8 cellular contexts compared by ENCODE assay signal in the genomic region with DNA sequence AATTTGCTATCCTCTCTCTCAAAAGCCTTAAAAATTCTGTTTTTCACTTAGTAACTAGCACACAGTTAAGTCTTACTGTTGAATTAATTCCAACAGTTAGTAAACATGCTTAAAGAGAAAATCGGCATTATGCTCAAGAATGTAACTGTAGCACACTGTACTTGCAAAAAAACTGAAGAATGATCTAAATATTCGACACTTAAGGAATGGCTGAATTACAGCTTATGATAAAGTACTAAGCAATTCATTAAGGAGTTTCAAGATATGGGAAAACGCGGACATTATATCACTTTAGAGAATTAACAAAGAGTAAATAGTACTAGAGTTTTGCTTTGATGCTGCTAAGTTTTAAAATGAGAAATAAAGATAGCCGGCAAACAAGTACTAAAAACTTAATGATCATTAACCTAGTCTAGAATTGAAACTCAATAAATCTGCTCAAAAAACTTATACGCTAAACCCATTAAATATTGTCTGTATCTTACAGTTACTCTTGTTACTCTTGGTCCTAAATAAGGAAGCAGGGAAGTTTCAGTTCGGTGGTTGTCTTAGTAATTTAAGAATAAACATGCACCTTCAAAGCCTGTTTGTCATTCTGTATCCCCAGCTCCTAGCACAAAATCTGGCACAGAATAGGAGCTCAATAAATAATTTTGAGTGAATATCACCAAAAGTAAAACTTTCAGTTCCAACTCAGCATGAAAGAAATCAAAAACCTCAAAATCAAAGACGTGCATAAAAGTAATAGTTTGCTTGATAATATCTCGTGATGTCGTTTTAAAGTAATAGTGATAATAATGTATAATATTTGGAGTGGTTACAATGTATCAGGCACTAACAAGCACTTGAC. TPM values are rescaled to one million over a fixed set of nuclear protein-coding genes. Genes with fewer than 3 reads are reported as not detected.
A peak's percentile ranks its signal among the peaks of the same experiment; 100 is the strongest.
DNase-seq lines count a peak whose midpoint lies in the region; TF ChIP-seq lines count a peak whose summit lies in the region.

No MANE protein-coding gene starts in this region.

- H3K4me3 ChIP-seq in BE2C (ENCODE audit: low read depth, low read length): peak overlapping the region; percentile 88
- H3K4me3 ChIP-seq in kidney epithelial cell (ENCODE audit: low read depth, low read length): peak overlapping the region; percentile 78
- peak overlapping the region; percentile 86 for H3K4me3 ChIP-seq in suprapubic skin

- H3K36me3 Mint-ChIP-seq in activated naive CD8-positive, alpha-beta T cell treated with anti-CD3 and anti-CD28 coated beads for 36 hours: peaks cover 9% of the 10 kb centered on the region

- H3K4me1 ChIP-seq in BE2C (peaks cover 4% of the 10 kb centered on the region; the same call in 1 of the 2 replicates), suprapubic skin (peaks cover 27% of the 10 kb centered on the region)

- peak overlapping the region; percentile 92 for H3K27ac Mint-ChIP-seq in activated naive CD8-positive, alpha-beta T cell treated with anti-CD3 and anti-CD28 coated beads for 36 hours

- no peaks in the 10 kb centered on the region for H3K27me3 Mint-ChIP-seq in activated naive CD8-positive, alpha-beta T cell treated with anti-CD3 and anti-CD28 coated beads for 36 hours

- H3K9me3 Mint-ChIP-seq in activated naive CD8-positive, alpha-beta T cell treated with anti-CD3 and anti-CD28 coated beads for 36 hours: no peaks in the 10 kb centered on the region

- 19% methylated on average over 10 of the region's 10 CpGs for WGBS in suprapubic skin

- no peak for TF ChIP-seq CTCF in BE2C (IDR thresholded peaks at IDR 0.05; ENCODE audit: low read depth, low read length)
- TF ChIP-seq CTCF in kidney epithelial cell (IDR thresholded peaks at IDR 0.05; ENCODE audit: insufficient read depth, low read length, poor library complexity, severe bottlenecking): no peak
- TF ChIP-seq CTCF in suprapubic skin (IDR thresholded peaks at IDR 0.05): no peak

- H3K4me3 Mint-ChIP-seq in activated naive CD8-positive, alpha-beta T cell treated with anti-CD3 and anti-CD28 coated beads for 36 hours: peak overlapping the region; percentile 88

- H3K4me1 Mint-ChIP-seq in activated naive CD8-positive, alpha-beta T cell treated with anti-CD3 and anti-CD28 coated beads for 36 hours: peaks cover 39% of the 10 kb centered on the region

- peak overlapping the region; percentile 97 for H3K27ac ChIP-seq in suprapubic skin

- H3K9me3 ChIP-seq in BE2C: no peaks in the 10 kb centered on the region
- H3K9me3 ChIP-seq in suprapubic skin: no peaks in the 10 kb centered on the region

- H3K36me3 ChIP-seq in BE2C (no peaks in the 10 kb centered on the region), kidney epithelial cell (ENCODE audit: control insufficient read depth, insufficient read depth, low read length) (no peaks in the 10 kb centered on the region), suprapubic skin (no peaks in the 10 kb centered on the region)

- DNase-seq in BE2C: no peak
- DNase-seq in HT-29 (ENCODE audit: low spot score): peak; percentile 26
- no peak for DNase-seq in activated naive CD8-positive, alpha-beta T cell treated with anti-CD3 and anti-CD28 coated beads for 36 hours
- DNase-seq in kidney epithelial cell (ENCODE audit: low read depth): no peak
- DNase-seq in suprapubic skin (ENCODE audit: low spot score in 2 of 2): no peak
- DNase-seq in NK-92 (lab: John Stamatoyannopoulos, UW; ENCODE audit: unreplicated experiment): no peak
- DNase-seq in COR-L47 (lab: John Stamatoyannopoulos, UW): no peak
- no peak for DNase-seq in NCI-H82 (lab: John Stamatoyannopoulos, UW)

- no peaks in the 10 kb centered on the region for H3K27me3 ChIP-seq in BE2C
- no peaks in the 10 kb centered on the region for H3K27me3 ChIP-seq in kidney epithelial cell (ENCODE audit: control insufficient read depth, insufficient read depth, low read length)
- H3K27me3 ChIP-seq in suprapubic skin: no peaks in the 10 kb centered on the region

- TF ChIP-seq POLR2A in suprapubic skin (IDR thresholded peaks at IDR 0.05): no peak

- TF ChIP-seq EP300 in suprapubic skin (IDR thresholded peaks at IDR 0.05): no peak

RNA-seq across cellular contexts. Expression of gene TRDMT1, which starts 1.2 kb away (rescaled TPM):
- polyA plus RNA-seq in BE2C (2012; ENCODE audit: insufficient read depth, insufficient read length, low read depth): 3.5 TPM
- 1.3 and 3.2 TPM in 2 replicates for total RNA-seq in HT-29 (2014; rRNA removed; shearing (Covaris generic))
- 1 to 10 TPM; 9.5 to 9.6 TPM for total RNA-seq in activated naive CD8-positive, alpha-beta T cell treated with anti-CD3 and anti-CD28 coated beads for 36 hours
- 6.3 and 7.4 TPM in 2 replicates for total RNA-seq in kidney epithelial cell
- 1 to 10 TPM; 2.7 to 9.4 (median 4.0) TPM for total RNA-seq in suprapubic skin

RNA-seq across cellular contexts. Expression of gene VIM, which starts 27.8 kb away (rescaled TPM):
- polyA plus RNA-seq in BE2C (2012; ENCODE audit: insufficient read depth, insufficient read length, low read depth): 149 TPM
- total RNA-seq in HT-29 (2014; rRNA removed; shearing (Covaris generic)): 0.08 TPM in 1 of 2 replicates, not detected in the other
- total RNA-seq in activated naive CD8-positive, alpha-beta T cell treated with anti-CD3 and anti-CD28 coated beads for 36 hours: 100 to 1,000 TPM; 657 TPM
- total RNA-seq in kidney epithelial cell (5,277 and 5,556 TPM in 2 replicates), suprapubic skin (1,000 to 10,000 TPM in 2 of 4 donors, 100 to 1,000 TPM in 2; 697 to 1,198 (median 1,024) TPM)

Comparison
In these comparisons a context has a peak if more than half of its experiments do, and no peak if none do; other contexts are left out.
1. RNA of gene VIM, which starts 27.8 kb away (total RNA-seq): 5,277 to 5,556 TPM in kidney epithelial cell, 697 to 1,198 TPM in suprapubic skin and 657 TPM in activated naive CD8-positive, alpha-beta T cell treated with anti-CD3 and anti-CD28 coated beads for 36 hours; 0.08 TPM in HT-29; every median in the first group is over 100 times any median in the second.
2. Peak in every context shown above with its lines, with median percentiles within 50 percentile points of each other: H3K4me3 ChIP-seq.